In the genomic region with DNA sequence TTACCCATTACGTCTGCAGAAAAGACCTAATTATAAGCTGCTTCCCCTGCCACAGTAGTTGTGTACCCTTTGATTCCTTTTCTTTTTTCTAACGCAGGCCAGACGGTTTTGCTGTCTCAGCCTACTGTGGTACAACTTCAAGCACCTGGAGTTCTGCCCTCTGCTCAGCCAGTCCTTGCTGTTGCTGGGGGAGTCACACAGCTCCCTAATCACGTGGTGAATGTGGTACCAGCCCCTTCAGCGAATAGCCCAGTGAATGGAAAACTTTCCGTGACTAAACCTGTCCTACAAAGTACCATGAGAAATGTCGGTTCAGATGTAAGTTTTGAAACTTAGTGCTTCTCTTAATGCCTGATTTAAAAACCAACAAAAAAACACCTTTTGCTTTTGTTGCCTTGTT, we compare ENCODE assay signal across 25 cellular contexts. TPM values are rescaled to one million over a fixed set of nuclear protein-coding genes. Genes with fewer than 3 reads are reported as not detected.
DNase-seq lines count a peak whose midpoint lies in the region; ATAC-seq, FAIRE-seq and TF ChIP-seq lines count a peak whose summit lies in the region.
"Had no signal": no experiment of that assay in that cellular context is flagged by ENCODE, and none has a peak within 500 bp of the region (broad histone marks: within the 10 kb centered on the region; RNA-seq: fewer than 3 reads in every experiment).

No MANE protein-coding gene starts in this region.

- 66% methylated on average over 7 of the region's 7 CpGs for WGBS in suprapubic skin
- 45 to 74% (median 51%) methylated on average over 7 of the region's 7 CpGs for WGBS in psoas muscle, 3 donors

- intact Hi-C loops in psoas muscle (cut with DNase I) = no loop called here

- DNase-seq in NCI-H1417 (lab: John Stamatoyannopoulos, UW) (peak in 2 of 3 experiments; percentile 22 to 60), NCI-H1417 treated with DMSO at 0.1 percent for 48 hours (lab: John Stamatoyannopoulos, UW) (no peak), astrocyte (ENCODE audit: low read depth) (peak; percentile 14), islet precursor cell (peak; percentile 56), suprapubic skin (ENCODE audit: low spot score in 2 of 2) (no peak), CD1c-positive myeloid dendritic cell (ENCODE audit: extremely low spot score) (no peak), psoas muscle (no peak)
- DNase-seq: activated CD4-positive, alpha-beta T cell treated with anti-CD3 and anti-CD28 coated beads, Interleukin-2, amount 50 U/mL, for 4 hours; activated CD8-positive, alpha-beta memory T cell treated with anti-CD3 and anti-CD28 coated beads, Interleukin-2, amount 50 U/mL, for 48 hours; activated gamma-delta T cell; cortex of kidney; DMS53; GF-D8; HFFc6; IMR-90; NCI-H1436; NCI-H524 treated with DMSO at 0.1 percent for 48 hours; T-helper 17 cell had no signal

- no peak for FAIRE-seq in astrocyte (lab: Jason Lieb, UNC)
- FAIRE-seq: endometrium had no signal

- no peak overlapping the region for H3K4me2 ChIP-seq in astrocyte (ENCODE audit: low read length)
- H3K4me2 ChIP-seq: smooth muscle cell had no signal

- H3K4me1 Mint-ChIP-seq in astrocyte (ENCODE audit: low read depth, unreplicated experiment) = peaks cover 3% of the 10 kb centered on the region
- H3K4me1 Mint-ChIP-seq: stimulated activated memory B cell treated with anti-CD40 and anti-IgM and Interleukin-4, amounts not matched to agents 10 μg/mL and 1 μg/mL and 100 μg/mL, for 72 hours had no signal

- H3K36me3 Mint-ChIP-seq in astrocyte (ENCODE audit: low read depth, unreplicated experiment) = peaks cover 4% of the 10 kb centered on the region

- no peak for TF ChIP-seq CTCF in astrocyte (IDR thresholded peaks at IDR 0.05; ENCODE audit: insufficient read depth, low read depth, low read length)
- TF ChIP-seq CTCF in suprapubic skin (IDR thresholded peaks at IDR 0.05) = no peak
- no peak for TF ChIP-seq CTCF in psoas muscle (IDR thresholded peaks at IDR 0.05)

- H3K9ac ChIP-seq in astrocyte (ENCODE audit: low read length) = no peak overlapping the region

- H3K4me3 Mint-ChIP-seq in astrocyte (ENCODE audit: unreplicated experiment) = no peak overlapping the region
- H3K4me3 Mint-ChIP-seq: HFFc6; stimulated activated memory B cell treated with anti-CD40 and anti-IgM and Interleukin-4, amounts not matched to agents 10 μg/mL and 1 μg/mL and 100 μg/mL, for 72 hours; T-helper 17 cell had no signal

- peaks cover 3% of the 10 kb centered on the region for H3K36me3 ChIP-seq in astrocyte (ENCODE audit: insufficient read depth, low read length)
- peaks cover 37% of the 10 kb centered on the region for H3K36me3 ChIP-seq in suprapubic skin
- peaks cover 3 to 81% of the 10 kb centered on the region in 2 donors for H3K36me3 ChIP-seq in psoas muscle (ENCODE audit: insufficient read depth in 1 of 2, low read depth in 1 of 2)

- no peaks in the 10 kb centered on the region for H3K27me3 Mint-ChIP-seq in astrocyte (ENCODE audit: low read depth, unreplicated experiment)
- H3K27me3 Mint-ChIP-seq: stimulated activated memory B cell treated with anti-CD40 and anti-IgM and Interleukin-4, amounts not matched to agents 10 μg/mL and 1 μg/mL and 100 μg/mL, for 72 hours; T-helper 17 cell had no signal

- no peaks in the 10 kb centered on the region for H3K9me3 ChIP-seq in astrocyte (ENCODE audit: insufficient read depth, low read depth, low read length)
- no peaks in the 10 kb centered on the region for H3K9me3 ChIP-seq in suprapubic skin
- H3K9me3 ChIP-seq in psoas muscle = no peaks in the 10 kb centered on the region

- H4K20me1 ChIP-seq in astrocyte (ENCODE audit: insufficient read depth, low read length) = no peaks in the 10 kb centered on the region

- ATAC-seq in HG03095 (IDR thresholded peaks at IDR 0.05; ENCODE audit: unreplicated experiment) (no peak), psoas muscle (no peak)
- ATAC-seq: left lobe of liver; stimulated activated memory B cell treated with anti-CD40 and anti-IgM and Interleukin-4, amounts not matched to agents 10 μg/mL and 1 μg/mL and 100 μg/mL, for 72 hours; T-helper 17 cell had no signal

- TF ChIP-seq EP300 in suprapubic skin (IDR thresholded peaks at IDR 0.05) = no peak

- H3K9me3 Mint-ChIP-seq in astrocyte (ENCODE audit: unreplicated experiment) = no peaks in the 10 kb centered on the region
- H3K9me3 Mint-ChIP-seq: HFFc6; stimulated activated memory B cell treated with anti-CD40 and anti-IgM and Interleukin-4, amounts not matched to agents 10 μg/mL and 1 μg/mL and 100 μg/mL, for 72 hours had no signal

- no peak overlapping the region for H3K27ac Mint-ChIP-seq in astrocyte (ENCODE audit: unreplicated experiment)
- H3K27ac Mint-ChIP-seq: HFFc6; stimulated activated memory B cell treated with anti-CD40 and anti-IgM and Interleukin-4, amounts not matched to agents 10 μg/mL and 1 μg/mL and 100 μg/mL, for 72 hours had no signal

- H3K79me2 ChIP-seq in astrocyte (ENCODE audit: insufficient read depth, low read length) = no peaks in the 10 kb centered on the region

- H3K4me3 ChIP-seq in astrocyte (ENCODE audit: insufficient read depth, low read depth, low read length) (no peak overlapping the region), suprapubic skin (no peak overlapping the region), psoas muscle (no peak overlapping the region)
- H3K4me3 ChIP-seq: smooth muscle cell had no signal

- H3K4me1 ChIP-seq in astrocyte (ENCODE audit: insufficient read depth, low read length) (no peaks in the 10 kb centered on the region), suprapubic skin (peaks cover 31% of the 10 kb centered on the region), psoas muscle (no peaks in the 10 kb centered on the region)

- H2AFZ ChIP-seq in astrocyte (ENCODE audit: low read depth, low read length) = no peak overlapping the region

- TF ChIP-seq POLR2A in suprapubic skin (IDR thresholded peaks at IDR 0.05) = no peak

- H3K27ac ChIP-seq in astrocyte (ENCODE audit: low read depth, low read length) = no peak overlapping the region
- H3K27ac ChIP-seq in suprapubic skin = peak overlapping the region; percentile 33
- no peak overlapping the region for H3K27ac ChIP-seq in psoas muscle
- H3K27ac ChIP-seq: 22Rv1, HL-60 had no signal

- H3K27me3 ChIP-seq in astrocyte (ENCODE audit: insufficient read depth, low read length) (no peaks in the 10 kb centered on the region), suprapubic skin (no peaks in the 10 kb centered on the region), psoas muscle (ENCODE audit: insufficient read depth in 3 of 3, low read length in 2 of 3) (no peaks in the 10 kb centered on the region)

RNA-seq across cellular contexts. Expression of a gene that starts 35.8 kb away (rescaled TPM):
- total RNA-seq in astrocyte (25.4 and 26.4 TPM in 2 replicates), suprapubic skin (10 to 100 TPM; 28.0 to 32.4 (median 29.7) TPM), psoas muscle (10 to 100 TPM; 11.0 to 17.1 (median 13.8) TPM)
- polyA plus RNA-seq in psoas muscle = 10 to 100 TPM in 1 of 3 donors, 1 to 10 TPM in 2; 6.4 to 10.6 (median 8.6) TPM

RNA-seq across cellular contexts. Expression of a gene that starts 52.4 kb away (rescaled TPM):
- total RNA-seq in astrocyte = 34.0 and 34.7 TPM in 2 replicates
- 10 to 100 TPM; 10.9 to 12.7 (median 11.9) TPM for total RNA-seq in suprapubic skin
- total RNA-seq in psoas muscle = 10 to 100 TPM in 1 of 4 donors, 1 to 10 TPM in 3; 4.4 to 10.9 (median 5.6) TPM
- 10 to 100 TPM in 2 of 3 donors, 1 to 10 TPM in 1; 9.9 to 15.3 (median 10.6) TPM for polyA plus RNA-seq in psoas muscle

Comparison
In these comparisons a context has a peak if more than half of its experiments do, and no peak if none do; other contexts are left out.
1. DNase-seq: peak in NCI-H1417 (2 of 3), astrocyte (single experiment) and islet precursor cell (single experiment); none in NCI-H1417 treated with DMSO at 0.1 percent for 48 hours (single experiment), suprapubic skin (0 of 2), CD1c-positive myeloid dendritic cell (single experiment) and psoas muscle (0 of 2).